In the genomic region with DNA sequence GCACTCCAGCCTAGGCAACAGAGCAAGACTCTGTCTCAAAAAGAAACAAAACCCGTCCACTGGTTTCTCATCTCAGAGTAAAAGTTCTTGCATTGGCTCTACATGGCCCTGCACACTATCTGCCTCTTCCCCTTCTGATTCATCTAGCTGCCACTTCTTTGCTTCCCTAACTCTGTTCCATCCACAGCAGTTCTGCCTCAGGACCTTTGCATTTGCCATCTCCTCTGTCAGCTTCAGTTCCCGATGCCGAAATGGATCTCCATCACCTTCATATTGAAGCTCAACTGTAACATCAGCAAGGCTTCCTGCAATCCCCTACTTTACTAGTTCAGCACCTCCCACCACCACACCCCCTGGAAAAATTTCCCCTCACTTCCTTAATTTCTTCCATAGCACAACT, we compare ENCODE assay signal across 1 cellular context.
TF ChIP-seq lines count a peak whose summit lies in the region.

No MANE protein-coding gene starts in this region.

TF ChIP-seq in GM23338, 12 proteins besides CTCF, POLR2A, EP300 and RAD21:
- TF ChIP-seq JUNB (IDR thresholded peaks at IDR 0.05; ENCODE audit: unreplicated experiment): no peak
- no peak for TF ChIP-seq EZH2 (IDR thresholded peaks at IDR 0.05; ENCODE audit: low read depth, unreplicated experiment)
- no peak for TF ChIP-seq POLR2AphosphoS5 (IDR thresholded peaks at IDR 0.05; ENCODE audit: low read depth)
- TF ChIP-seq CREB1 (CRISPR knock-in tag; IDR thresholded peaks at IDR 0.05; ENCODE audit: low read depth): no peak
- TF ChIP-seq ZNF114 (CRISPR knock-in tag; IDR thresholded peaks at IDR 0.05): no peak
- TF ChIP-seq, protein P1, sequence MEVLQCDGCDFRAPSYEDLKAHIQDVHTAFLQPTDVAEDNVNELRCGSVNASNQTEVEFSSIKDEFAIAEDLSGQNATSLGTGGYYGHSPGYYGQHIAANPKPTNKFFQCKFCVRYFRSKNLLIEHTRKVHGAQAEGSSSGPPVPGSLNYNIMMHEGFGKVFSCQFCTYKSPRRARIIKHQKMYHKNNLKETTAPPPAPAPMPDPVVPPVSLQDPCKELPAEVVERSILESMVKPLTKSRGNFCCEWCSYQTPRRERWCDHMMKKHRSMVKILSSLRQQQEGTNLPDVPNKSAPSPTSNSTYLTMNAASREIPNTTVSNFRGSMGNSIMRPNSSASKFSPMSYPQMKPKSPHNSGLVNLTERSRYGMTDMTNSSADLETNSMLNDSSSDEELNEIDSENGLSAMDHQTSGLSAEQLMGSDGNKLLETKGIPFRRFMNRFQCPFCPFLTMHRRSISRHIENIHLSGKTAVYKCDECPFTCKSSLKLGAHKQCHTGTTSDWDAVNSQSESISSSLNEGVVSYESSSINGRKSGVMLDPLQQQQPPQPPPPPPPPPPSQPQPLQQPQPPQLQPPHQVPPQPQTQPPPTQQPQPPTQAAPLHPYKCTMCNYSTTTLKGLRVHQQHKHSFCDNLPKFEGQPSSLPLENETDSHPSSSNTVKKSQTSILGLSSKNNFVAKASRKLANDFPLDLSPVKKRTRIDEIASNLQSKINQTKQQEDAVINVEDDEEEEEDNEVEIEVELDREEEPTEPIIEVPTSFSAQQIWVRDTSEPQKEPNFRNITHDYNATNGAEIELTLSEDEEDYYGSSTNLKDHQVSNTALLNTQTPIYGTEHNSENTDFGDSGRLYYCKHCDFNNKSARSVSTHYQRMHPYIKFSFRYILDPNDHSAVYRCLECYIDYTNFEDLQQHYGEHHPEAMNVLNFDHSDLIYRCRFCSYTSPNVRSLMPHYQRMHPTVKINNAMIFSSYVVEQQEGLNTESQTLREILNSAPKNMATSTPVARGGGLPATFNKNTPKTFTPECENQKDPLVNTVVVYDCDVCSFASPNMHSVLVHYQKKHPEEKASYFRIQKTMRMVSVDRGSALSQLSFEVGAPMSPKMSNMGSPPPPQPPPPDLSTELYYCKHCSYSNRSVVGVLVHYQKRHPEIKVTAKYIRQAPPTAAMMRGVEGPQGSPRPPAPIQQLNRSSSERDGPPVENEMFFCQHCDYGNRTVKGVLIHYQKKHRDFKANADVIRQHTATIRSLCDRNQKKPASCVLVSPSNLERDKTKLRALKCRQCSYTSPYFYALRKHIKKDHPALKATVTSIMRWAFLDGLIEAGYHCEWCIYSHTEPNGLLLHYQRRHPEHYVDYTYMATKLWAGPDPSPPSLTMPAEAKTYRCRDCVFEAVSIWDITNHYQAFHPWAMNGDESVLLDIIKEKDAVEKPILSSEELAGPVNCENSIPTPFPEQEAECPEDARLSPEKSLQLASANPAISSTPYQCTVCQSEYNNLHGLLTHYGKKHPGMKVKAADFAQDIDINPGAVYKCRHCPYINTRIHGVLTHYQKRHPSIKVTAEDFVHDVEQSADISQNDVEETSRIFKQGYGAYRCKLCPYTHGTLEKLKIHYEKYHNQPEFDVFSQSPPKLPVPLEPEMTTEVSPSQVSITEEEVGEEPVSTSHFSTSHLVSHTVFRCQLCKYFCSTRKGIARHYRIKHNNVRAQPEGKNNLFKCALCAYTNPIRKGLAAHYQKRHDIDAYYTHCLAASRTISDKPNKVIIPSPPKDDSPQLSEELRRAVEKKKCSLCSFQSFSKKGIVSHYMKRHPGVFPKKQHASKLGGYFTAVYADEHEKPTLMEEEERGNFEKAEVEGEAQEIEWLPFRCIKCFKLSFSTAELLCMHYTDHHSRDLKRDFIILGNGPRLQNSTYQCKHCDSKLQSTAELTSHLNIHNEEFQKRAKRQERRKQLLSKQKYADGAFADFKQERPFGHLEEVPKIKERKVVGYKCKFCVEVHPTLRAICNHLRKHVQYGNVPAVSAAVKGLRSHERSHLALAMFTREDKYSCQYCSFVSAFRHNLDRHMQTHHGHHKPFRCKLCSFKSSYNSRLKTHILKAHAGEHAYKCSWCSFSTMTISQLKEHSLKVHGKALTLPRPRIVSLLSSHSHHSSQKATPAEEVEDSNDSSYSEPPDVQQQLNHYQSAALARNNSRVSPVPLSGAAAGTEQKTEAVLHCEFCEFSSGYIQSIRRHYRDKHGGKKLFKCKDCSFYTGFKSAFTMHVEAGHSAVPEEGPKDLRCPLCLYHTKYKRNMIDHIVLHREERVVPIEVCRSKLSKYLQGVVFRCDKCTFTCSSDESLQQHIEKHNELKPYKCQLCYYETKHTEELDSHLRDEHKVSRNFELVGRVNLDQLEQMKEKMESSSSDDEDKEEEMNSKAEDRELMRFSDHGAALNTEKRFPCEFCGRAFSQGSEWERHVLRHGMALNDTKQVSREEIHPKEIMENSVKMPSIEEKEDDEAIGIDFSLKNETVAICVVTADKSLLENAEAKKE (CRISPR knock-in tag; IDR thresholded peaks at IDR 0.05): no peak
- no peak for TF ChIP-seq EZH2phosphoT487 (IDR thresholded peaks at IDR 0.05; ENCODE audit: unreplicated experiment)
- TF ChIP-seq, protein P2, sequence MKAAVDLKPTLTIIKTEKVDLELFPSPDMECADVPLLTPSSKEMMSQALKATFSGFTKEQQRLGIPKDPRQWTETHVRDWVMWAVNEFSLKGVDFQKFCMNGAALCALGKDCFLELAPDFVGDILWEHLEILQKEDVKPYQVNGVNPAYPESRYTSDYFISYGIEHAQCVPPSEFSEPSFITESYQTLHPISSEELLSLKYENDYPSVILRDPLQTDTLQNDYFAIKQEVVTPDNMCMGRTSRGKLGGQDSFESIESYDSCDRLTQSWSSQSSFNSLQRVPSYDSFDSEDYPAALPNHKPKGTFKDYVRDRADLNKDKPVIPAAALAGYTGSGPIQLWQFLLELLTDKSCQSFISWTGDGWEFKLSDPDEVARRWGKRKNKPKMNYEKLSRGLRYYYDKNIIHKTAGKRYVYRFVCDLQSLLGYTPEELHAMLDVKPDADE (IDR thresholded peaks at IDR 0.05): no peak
- TF ChIP-seq, protein P3, sequence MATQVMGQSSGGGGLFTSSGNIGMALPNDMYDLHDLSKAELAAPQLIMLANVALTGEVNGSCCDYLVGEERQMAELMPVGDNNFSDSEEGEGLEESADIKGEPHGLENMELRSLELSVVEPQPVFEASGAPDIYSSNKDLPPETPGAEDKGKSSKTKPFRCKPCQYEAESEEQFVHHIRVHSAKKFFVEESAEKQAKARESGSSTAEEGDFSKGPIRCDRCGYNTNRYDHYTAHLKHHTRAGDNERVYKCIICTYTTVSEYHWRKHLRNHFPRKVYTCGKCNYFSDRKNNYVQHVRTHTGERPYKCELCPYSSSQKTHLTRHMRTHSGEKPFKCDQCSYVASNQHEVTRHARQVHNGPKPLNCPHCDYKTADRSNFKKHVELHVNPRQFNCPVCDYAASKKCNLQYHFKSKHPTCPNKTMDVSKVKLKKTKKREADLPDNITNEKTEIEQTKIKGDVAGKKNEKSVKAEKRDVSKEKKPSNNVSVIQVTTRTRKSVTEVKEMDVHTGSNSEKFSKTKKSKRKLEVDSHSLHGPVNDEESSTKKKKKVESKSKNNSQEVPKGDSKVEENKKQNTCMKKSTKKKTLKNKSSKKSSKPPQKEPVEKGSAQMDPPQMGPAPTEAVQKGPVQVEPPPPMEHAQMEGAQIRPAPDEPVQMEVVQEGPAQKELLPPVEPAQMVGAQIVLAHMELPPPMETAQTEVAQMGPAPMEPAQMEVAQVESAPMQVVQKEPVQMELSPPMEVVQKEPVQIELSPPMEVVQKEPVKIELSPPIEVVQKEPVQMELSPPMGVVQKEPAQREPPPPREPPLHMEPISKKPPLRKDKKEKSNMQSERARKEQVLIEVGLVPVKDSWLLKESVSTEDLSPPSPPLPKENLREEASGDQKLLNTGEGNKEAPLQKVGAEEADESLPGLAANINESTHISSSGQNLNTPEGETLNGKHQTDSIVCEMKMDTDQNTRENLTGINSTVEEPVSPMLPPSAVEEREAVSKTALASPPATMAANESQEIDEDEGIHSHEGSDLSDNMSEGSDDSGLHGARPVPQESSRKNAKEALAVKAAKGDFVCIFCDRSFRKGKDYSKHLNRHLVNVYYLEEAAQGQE (IDR thresholded peaks at IDR 0.05; ENCODE audit: unreplicated experiment): no peak
- no peak for TF ChIP-seq NANOG (IDR thresholded peaks at IDR 0.05; ENCODE audit: borderline replicate concordance)
- no peak for TF ChIP-seq STAT1 (IDR thresholded peaks at IDR 0.05; ENCODE audit: unreplicated experiment)
- TF ChIP-seq ZNF331 (CRISPR knock-in tag; IDR thresholded peaks at IDR 0.05; ENCODE audit: low read depth): no peak
TF ChIP-seq in GM23338: peak in this region for 0.
